8 cellular contexts compared by ENCODE assay signal in genomic region chr7:44748948-44749731, GRCh38.
A peak's percentile ranks its signal among the peaks of the same experiment; 100 is the strongest.
DNase-seq lines count a peak whose midpoint lies in the region; ATAC-seq and TF ChIP-seq lines count a peak whose summit lies in the region.

No MANE protein-coding gene starts in this region.

- H3K27me3 ChIP-seq in parathyroid adenoma (ENCODE audit: control insufficient read depth, insufficient read depth, low read length) = no peaks in the 10 kb centered on the region

- H3K4me2 ChIP-seq in parathyroid adenoma (ENCODE audit: low read length) = peak overlapping the region; percentile 77

- H3K9ac ChIP-seq in SK-N-MC (ENCODE audit: insufficient read length) (peak overlapping the region; percentile 73), parathyroid adenoma (peak overlapping the region; percentile 59)

- H3K36me3 ChIP-seq in SK-N-MC (ENCODE audit: insufficient read depth, low read length) (peaks cover 14% of the 10 kb centered on the region), parathyroid adenoma (ENCODE audit: control insufficient read depth, insufficient read depth, low read length) (no peaks in the 10 kb centered on the region)

- peak overlapping the region; percentile 92 for H3K27ac ChIP-seq in 22Rv1
- no peak overlapping the region for H3K27ac ChIP-seq in SK-N-MC
- peak overlapping the region; percentile 88 for H3K27ac ChIP-seq in epithelial cell of prostate
- peak overlapping the region; percentile 40 for H3K27ac ChIP-seq in parathyroid adenoma

- intact Hi-C loops in posterior cingulate gyrus (cut with DNase I) = loop anchor here (2.0 to 5.0 kb wide), 4 partner anchors 48 to 167 kb away; partner anchors contain the start of genes H2AZ2, OGDH, PPIA and TMED4

- TF ChIP-seq CTCF in 22Rv1 (IDR thresholded peaks at IDR 0.05) (no peak), GM12864 (IDR thresholded peaks at IDR 0.05; ENCODE audit: low read depth, low read length, missing control alignments) (no peak), parathyroid adenoma (IDR thresholded peaks at IDR 0.05) (no peak)

- no peak for DNase-seq in GM12864 (ENCODE audit: low read depth)
- no peak for DNase-seq in SK-N-MC (ENCODE audit: low read depth, low spot score)
- no peak for DNase-seq in epithelial cell of prostate (ENCODE audit: low read depth, low spot score)
- DNase-seq in posterior cingulate gyrus = no peak
- no peak for DNase-seq in MV-4-11 (lab: John Stamatoyannopoulos, UW)

- H3K79me2 ChIP-seq in parathyroid adenoma = peaks cover 24% of the 10 kb centered on the region

- peak overlapping the region; percentile 51 for H2AFZ ChIP-seq in parathyroid adenoma

- peak; percentile 11 for ATAC-seq in HG02938 (IDR thresholded peaks at IDR 0.05; ENCODE audit: unreplicated experiment)

- H3K9me3 ChIP-seq in SK-N-MC (ENCODE audit: low read depth, low read length) (no peaks in the 10 kb centered on the region), parathyroid adenoma (ENCODE audit: control insufficient read depth, low read length) (no peaks in the 10 kb centered on the region)

- H3K4me3 ChIP-seq in GM12864 (ENCODE audit: low read depth, low read length) = peak overlapping the region; percentile 91
- H3K4me3 ChIP-seq in SK-N-MC = peak overlapping the region; percentile 76
- peak overlapping the region; percentile 65 for H3K4me3 ChIP-seq in parathyroid adenoma (ENCODE audit: low read depth, low read length)

- H3K4me1 ChIP-seq in parathyroid adenoma = peaks cover 13% of the 10 kb centered on the region
